26 cellular contexts compared by ENCODE assay signal in the genomic region with DNA sequence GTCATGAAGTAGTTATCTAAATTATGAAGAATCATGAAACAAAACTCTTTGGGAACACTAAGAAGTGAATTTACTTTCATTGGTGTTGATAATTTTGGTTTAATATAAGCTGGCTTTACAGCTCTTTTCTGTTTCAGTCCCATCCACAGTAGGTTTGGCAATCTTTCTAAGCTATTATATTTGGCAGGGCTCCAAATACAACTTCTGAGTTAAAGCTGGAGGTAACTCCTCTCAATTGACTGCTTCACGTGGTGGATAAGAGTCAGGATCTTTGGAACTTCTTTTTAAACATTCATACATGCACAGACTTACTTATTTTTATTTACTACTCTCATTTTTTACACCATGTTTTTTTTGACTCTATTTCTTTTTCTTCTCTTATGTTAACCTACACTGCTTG.
DNase-seq lines count a peak whose midpoint lies in the region; ATAC-seq, FAIRE-seq and TF ChIP-seq lines count a peak whose summit lies in the region.
"Had no signal": no experiment of that assay in that cellular context is flagged by ENCODE, and none has a peak within 500 bp of the region (broad histone marks: within the 10 kb centered on the region; RNA-seq: fewer than 3 reads in every experiment).

No MANE protein-coding gene starts in this region.

- POLR2A ChIA-PET in HepG2 (lab: Yijun Ruan, JAX): no interaction called here

- no peak overlapping the region for H3K27ac ChIP-seq in HepG2 (ENCODE audit: extremely low read length, insufficient read depth, low read length)
- H3K27ac ChIP-seq: C4-2B, RWPE1, stomach, transverse colon had no signal

- TF ChIP-seq EP300 in HepG2 (IDR thresholded peaks at IDR 0.05; ENCODE audit: low read depth in 2 of 2, low read length in 2 of 2) (no peak), HepG2 (CRISPR knock-in tag; IDR thresholded peaks at IDR 0.05; ENCODE audit: borderline replicate concordance) (no peak)

- H4K20me1 ChIP-seq in HepG2 (ENCODE audit: insufficient read depth, low read length): no peaks in the 10 kb centered on the region

- H3K4me2 ChIP-seq in HepG2 (ENCODE audit: low read depth, low read length): no peak overlapping the region

- intact Hi-C loops in HepG2 (cut with micrococcal nuclease; ENCODE audit: unreplicated experiment): no loop called here

- H3K79me2 ChIP-seq in HepG2 (ENCODE audit: insufficient read depth, low read length): no peaks in the 10 kb centered on the region

- FAIRE-seq in HepG2 (lab: Jason Lieb, UNC): no peak
- FAIRE-seq: islet of Langerhans had no signal

- H3K9me3 ChIP-seq in adipocyte (ENCODE audit: control insufficient read depth, low read length): peaks cover 8% of the 10 kb centered on the region
- no peaks in the 10 kb centered on the region for H3K9me3 ChIP-seq in HepG2 (ENCODE audit: low read length)
- H3K9me3 ChIP-seq: transverse colon had no signal

- H3K27me3 ChIP-seq in adipocyte (replicated peaks; ENCODE audit: control insufficient read depth, insufficient read depth, low read length) (no peaks in the 10 kb centered on the region), HepG2 (ENCODE audit: control insufficient read depth in 1 of 2, insufficient read depth in 2 of 2, low read length in 2 of 2) (no peaks in the 10 kb centered on the region)
- H3K27me3 ChIP-seq: stomach, transverse colon had no signal

- CTCF ChIA-PET in HepG2 (lab: Yijun Ruan, JAX; ENCODE audit: low intra/inter-chr PET ratio, low total read pairs): no interaction called here

- H3K4me1 ChIP-seq in adipocyte (ENCODE audit: control insufficient read depth, insufficient read depth, low read length): peaks cover 25% of the 10 kb centered on the region
- H3K4me1 ChIP-seq in HepG2 (ENCODE audit: insufficient read depth, low read length): no peaks in the 10 kb centered on the region
- H3K4me1 ChIP-seq: stomach, transverse colon had no signal

- no peaks in the 10 kb centered on the region for H3K36me3 ChIP-seq in adipocyte (ENCODE audit: control insufficient read depth, insufficient read depth, low read length, severe bottlenecking)
- H3K36me3 ChIP-seq in HepG2 (replicated peaks in 1 of 2; ENCODE audit: control insufficient read depth in 1 of 2, insufficient read depth in 2 of 2, low read length in 2 of 2): no peaks in the 10 kb centered on the region
- H3K36me3 ChIP-seq: stomach, transverse colon had no signal

- H3K9ac ChIP-seq in adipocyte (ENCODE audit: low read length) (no peak overlapping the region), HepG2 (ENCODE audit: insufficient read depth, low read depth, low read length) (no peak overlapping the region)

- H3K4me3 ChIP-seq in adipocyte (ENCODE audit: low read length) (no peak overlapping the region), choroid plexus epithelial cell (ENCODE audit: low read depth, low read length) (no peak overlapping the region), HepG2 (replicated peaks in 1 of 3; ENCODE audit: insufficient read depth in 1 of 3, low read depth in 2 of 3, low read length in 3 of 3) (no peak overlapping the region)
- H3K4me3 ChIP-seq: stomach, transverse colon had no signal

- in situ Hi-C loops in HepG2 (cut with HindIII; ENCODE audit: extremely low pct_ligation_motif_present, low pct_unique_long_range_greater_than_20kb): no loop called here

- TF ChIP-seq CTCF in choroid plexus epithelial cell (conservative IDR thresholded peaks at IDR 0.05; ENCODE audit: low read depth, low read length) (no peak), HepG2 (CRISPR knock-in tag; IDR thresholded peaks at IDR 0.05) (no peak)

- peak; percentile 32 for DNase-seq in LHCN-M2 (ENCODE audit: low read depth)
- DNase-seq in adipocyte (ENCODE audit: low read depth): peak; percentile 59
- peak; percentile 85 for DNase-seq in choroid plexus epithelial cell (ENCODE audit: low read depth)
- peak; percentile 6 for DNase-seq in renal cortical epithelial cell (ENCODE audit: low read depth)
- DNase-seq in HepG2 (ENCODE audit: low spot score): no peak
- no peak for DNase-seq in activated T-cell treated with anti-CD3 and anti-CD28 coated beads, Interleukin-2, amount 50 U/mL, for 48 hours
- no peak for DNase-seq in iPS-NIHi7 (ENCODE audit: extremely low spot score)
- DNase-seq: activated CD4-positive, alpha-beta memory T cell treated with anti-CD3 and anti-CD28 coated beads, Interleukin-2, amount 10 ng/mL, durations not matched to agents 7 days and 5 days; activated CD4-positive, alpha-beta T cell treated with anti-CD3 and anti-CD28 coated beads for 1 hour; activated CD8-positive, alpha-beta memory T cell treated with anti-CD3 and anti-CD28 coated beads, Interleukin-2, amount 50 U/mL, for 48 hours; activated naive CD4-positive, alpha-beta T cell treated with anti-CD3 and anti-CD28 coated beads, Interleukin-2, amount 50 U/mL, for 16 hours; Calu3; foreskin melanocyte; hypothalamus; midbrain; naive thymus-derived CD4-positive, alpha-beta T cell; NCI-H2029; NCI-H226; NCI-H748 treated with DMSO at 0.1 percent for 48 hours; nucleus accumbens; stomach; transverse colon had no signal

- BruUV-seq in HepG2 (replicated peaks; lab: Mats Ljungman, UMichigan): no TSS peak

- TF ChIP-seq RAD21 in HepG2 (CRISPR knock-in tag; IDR thresholded peaks at IDR 0.05): no peak

- ATAC-seq in HepG2: no peak
- ATAC-seq: activated T-helper 17 cell treated with anti-CD3 and anti-CD28 coated beads, Interleukin-2, amount 50 U/mL, for 72 hours; naive thymus-derived CD4-positive, alpha-beta T cell had no signal

- no peak overlapping the region for H2AFZ ChIP-seq in HepG2 (ENCODE audit: low read length)

- no peak for TF ChIP-seq POLR2A in HepG2 (IDR thresholded peaks at IDR 0.05; ENCODE audit: insufficient read depth in 1 of 2, low read depth in 2 of 2, low read length in 2 of 2)

- 0% methylated on average over 1 of the region's 1 CpG for WGBS in HepG2 (ENCODE audit: low lambda C conversion rate)

TF ChIP-seq in HepG2, 621 proteins besides CTCF, POLR2A, EP300 and RAD21 (continues in another document):
- TF ChIP-seq YEATS2 (CRISPR knock-in tag; IDR thresholded peaks at IDR 0.05; ENCODE audit: borderline replicate concordance): no peak
- no peak for TF ChIP-seq ZNF761 (CRISPR knock-in tag; conservative IDR thresholded peaks at IDR 0.05)
- TF ChIP-seq NONO (IDR thresholded peaks at IDR 0.05): no peak
- TF ChIP-seq NONO (CRISPR knock-in tag; conservative IDR thresholded peaks at IDR 0.05): no peak
- TF ChIP-seq MEIS1 (CRISPR knock-in tag; IDR thresholded peaks at IDR 0.05; ENCODE audit: borderline replicate concordance): no peak
- TF ChIP-seq, protein P1, sequence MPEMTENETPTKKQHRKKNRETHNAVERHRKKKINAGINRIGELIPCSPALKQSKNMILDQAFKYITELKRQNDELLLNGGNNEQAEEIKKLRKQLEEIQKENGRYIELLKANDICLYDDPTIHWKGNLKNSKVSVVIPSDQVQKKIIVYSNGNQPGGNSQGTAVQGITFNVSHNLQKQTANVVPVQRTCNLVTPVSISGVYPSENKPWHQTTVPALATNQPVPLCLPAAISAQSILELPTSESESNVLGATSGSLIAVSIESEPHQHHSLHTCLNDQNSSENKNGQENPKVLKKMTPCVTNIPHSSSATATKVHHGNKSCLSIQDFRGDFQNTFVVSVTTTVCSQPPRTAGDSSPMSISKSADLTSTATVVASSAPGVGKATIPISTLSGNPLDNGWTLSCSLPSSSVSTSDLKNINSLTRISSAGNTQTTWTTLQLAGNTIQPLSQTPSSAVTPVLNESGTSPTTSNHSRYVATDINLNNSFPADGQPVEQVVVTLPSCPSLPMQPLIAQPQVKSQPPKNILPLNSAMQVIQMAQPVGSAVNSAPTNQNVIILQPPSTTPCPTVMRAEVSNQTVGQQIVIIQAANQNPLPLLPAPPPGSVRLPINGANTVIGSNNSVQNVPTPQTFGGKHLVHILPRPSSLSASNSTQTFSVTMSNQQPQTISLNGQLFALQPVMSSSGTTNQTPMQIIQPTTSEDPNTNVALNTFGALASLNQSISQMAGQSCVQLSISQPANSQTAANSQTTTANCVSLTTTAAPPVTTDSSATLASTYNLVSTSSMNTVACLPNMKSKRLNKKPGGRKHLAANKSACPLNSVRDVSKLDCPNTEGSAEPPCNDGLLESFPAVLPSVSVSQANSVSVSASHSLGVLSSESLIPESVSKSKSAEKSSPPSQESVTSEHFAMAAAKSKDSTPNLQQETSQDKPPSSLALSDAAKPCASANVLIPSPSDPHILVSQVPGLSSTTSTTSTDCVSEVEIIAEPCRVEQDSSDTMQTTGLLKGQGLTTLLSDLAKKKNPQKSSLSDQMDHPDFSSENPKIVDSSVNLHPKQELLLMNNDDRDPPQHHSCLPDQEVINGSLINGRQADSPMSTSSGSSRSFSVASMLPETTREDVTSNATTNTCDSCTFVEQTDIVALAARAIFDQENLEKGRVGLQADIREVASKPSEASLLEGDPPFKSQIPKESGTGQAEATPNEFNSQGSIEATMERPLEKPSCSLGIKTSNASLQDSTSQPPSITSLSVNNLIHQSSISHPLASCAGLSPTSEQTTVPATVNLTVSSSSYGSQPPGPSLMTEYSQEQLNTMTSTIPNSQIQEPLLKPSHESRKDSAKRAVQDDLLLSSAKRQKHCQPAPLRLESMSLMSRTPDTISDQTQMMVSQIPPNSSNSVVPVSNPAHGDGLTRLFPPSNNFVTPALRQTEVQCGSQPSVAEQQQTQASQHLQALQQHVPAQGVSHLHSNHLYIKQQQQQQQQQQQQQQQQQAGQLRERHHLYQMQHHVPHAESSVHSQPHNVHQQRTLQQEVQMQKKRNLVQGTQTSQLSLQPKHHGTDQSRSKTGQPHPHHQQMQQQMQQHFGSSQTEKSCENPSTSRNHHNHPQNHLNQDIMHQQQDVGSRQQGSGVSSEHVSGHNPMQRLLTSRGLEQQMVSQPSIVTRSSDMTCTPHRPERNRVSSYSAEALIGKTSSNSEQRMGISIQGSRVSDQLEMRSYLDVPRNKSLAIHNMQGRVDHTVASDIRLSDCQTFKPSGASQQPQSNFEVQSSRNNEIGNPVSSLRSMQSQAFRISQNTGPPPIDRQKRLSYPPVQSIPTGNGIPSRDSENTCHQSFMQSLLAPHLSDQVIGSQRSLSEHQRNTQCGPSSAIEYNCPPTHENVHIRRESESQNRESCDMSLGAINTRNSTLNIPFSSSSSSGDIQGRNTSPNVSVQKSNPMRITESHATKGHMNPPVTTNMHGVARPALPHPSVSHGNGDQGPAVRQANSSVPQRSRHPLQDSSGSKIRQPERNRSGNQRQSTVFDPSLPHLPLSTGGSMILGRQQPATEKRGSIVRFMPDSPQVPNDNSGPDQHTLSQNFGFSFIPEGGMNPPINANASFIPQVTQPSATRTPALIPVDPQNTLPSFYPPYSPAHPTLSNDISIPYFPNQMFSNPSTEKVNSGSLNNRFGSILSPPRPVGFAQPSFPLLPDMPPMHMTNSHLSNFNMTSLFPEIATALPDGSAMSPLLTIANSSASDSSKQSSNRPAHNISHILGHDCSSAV (CRISPR knock-in tag; IDR thresholded peaks at IDR 0.05; ENCODE audit: borderline replicate concordance): no peak
- TF ChIP-seq SP1 (IDR thresholded peaks at IDR 0.05): no peak
- no peak for TF ChIP-seq SP1 (CRISPR knock-in tag; IDR thresholded peaks at IDR 0.05)
- TF ChIP-seq AGO2 (optimal IDR thresholded peaks at IDR 0.05; ENCODE audit: low read depth, low read length): no peak
- no peak for TF ChIP-seq TAF15 (IDR thresholded peaks at IDR 0.05; ENCODE audit: low read depth, low read length, poor library complexity, severe bottlenecking)

Comparison
In these comparisons a context has a peak if more than half of its experiments do, and no peak if none do; other contexts are left out.
1. DNase-seq: peak in LHCN-M2 (single experiment), adipocyte (single experiment), choroid plexus epithelial cell (single experiment) and renal cortical epithelial cell (single experiment); none in HepG2 (single experiment), activated T-cell treated with anti-CD3 and anti-CD28 coated beads, Interleukin-2, amount 50 U/mL, for 48 hours (0 of 2) and iPS-NIHi7 (single experiment).